Comparison of ENCODE assay signal across 25 cellular contexts in genomic region chr20:2143594-2143993, GRCh38. TPM values are rescaled to one million over a fixed set of nuclear protein-coding genes. Genes with fewer than 3 reads are reported as not detected.
DNase-seq lines count a peak whose midpoint lies in the region; ATAC-seq and TF ChIP-seq lines count a peak whose summit lies in the region.
"Had no signal": no experiment of that assay in that cellular context is flagged by ENCODE, and none has a peak within 500 bp of the region (broad histone marks: within the 10 kb centered on the region; RNA-seq: fewer than 3 reads in every experiment).

No MANE protein-coding gene starts in this region.

- DNase-seq in heart left ventricle (no peak), left ventricle myocardium superior (no peak), Caco-2 (no peak), nephron progenitor cell (no peak), stomach (no peak), NCI-H82 (lab: John Stamatoyannopoulos, UW) (no peak)
- DNase-seq: AML-193; C1 segment of cervical spinal cord; CD4-positive, alpha-beta memory T cell; DMS 273 treated with DMSO at 0.1 percent for 48 hours; DMS79; GF-D8; NCI-H1048; NCI-H1417; NCI-H1694; NCI-H2029 treated with DMSO at 0.1 percent for 48 hours; NCI-H446 treated with DMSO at 0.1 percent for 48 hours; NCI-H526; SHP77 treated with DMSO at 0.1 percent for 48 hours had no signal

- H3K9me3 ChIP-seq in heart left ventricle (no peaks in the 10 kb centered on the region), BLaER1 (no peaks in the 10 kb centered on the region), Caco-2 (no peaks in the 10 kb centered on the region), stomach (no peaks in the 10 kb centered on the region)
- H3K9me3 ChIP-seq: A549 had no signal

- no peak overlapping the region for H3K9ac ChIP-seq in BLaER1

- H3K4me1 ChIP-seq in heart left ventricle (peaks cover 2 to 76% (median 52%) of the 10 kb centered on the region in 12 donors), BLaER1 (no peaks in the 10 kb centered on the region), Caco-2 (no peaks in the 10 kb centered on the region), stomach (peaks cover 13 to 35% (median 20%) of the 10 kb centered on the region in 4 donors)
- H3K4me1 ChIP-seq: A549 had no signal

- H4K20me1 ChIP-seq in BLaER1 = peaks cover 95% of the 10 kb centered on the region

- H3K36me3 Mint-ChIP-seq in Caco-2 (ENCODE audit: insufficient read depth, unreplicated experiment) (peaks cover 35% of the 10 kb centered on the region), nephron progenitor cell (ENCODE audit: low read depth) (peaks cover 13% of the 10 kb centered on the region)

- 94 to 96% (median 95%) methylated on average over 10 of the region's 10 CpGs for WGBS in heart left ventricle, 4 donors
- WGBS in stomach, 5 donors = 91 to 95% (median 93%) methylated on average over 10 of the region's 10 CpGs

- BruUV-seq in Caco-2 (replicated peaks; lab: Mats Ljungman, UMichigan) = no TSS peak

- H3K4me3 ChIP-seq in heart left ventricle (no peak overlapping the region), BLaER1 (no peak overlapping the region), Caco-2 (ENCODE audit: low read depth, low read length) (no peak overlapping the region), stomach (no peak overlapping the region)
- H3K4me3 ChIP-seq: A549 had no signal

- TF ChIP-seq EP300 in stomach (IDR thresholded peaks at IDR 0.05) = no peak

- H3K4me3 Mint-ChIP-seq in Caco-2 (ENCODE audit: unreplicated experiment) (no peak overlapping the region), nephron progenitor cell (no peak overlapping the region)
- H3K4me3 Mint-ChIP-seq: CD4-positive, alpha-beta memory T cell had no signal

- peak overlapping the region; percentile 16 for H3K27ac Mint-ChIP-seq in Caco-2 (ENCODE audit: unreplicated experiment)
- H3K27ac Mint-ChIP-seq in nephron progenitor cell = peak overlapping the region; percentile 41

- H3K4me1 Mint-ChIP-seq in Caco-2 (ENCODE audit: low read depth, unreplicated experiment) (no peaks in the 10 kb centered on the region), nephron progenitor cell (peaks cover 32% of the 10 kb centered on the region)

- CTCF ChIA-PET in Caco-2 (lab: Charles Lee) = no interaction called here

- ATAC-seq in heart left ventricle = no peak
- no peak for ATAC-seq in left ventricle myocardium superior
- no peak for ATAC-seq in HG02588 (IDR thresholded peaks at IDR 0.05; ENCODE audit: unreplicated experiment)
- ATAC-seq: A549, HCT116 had no signal

- TF ChIP-seq POLR2A in heart left ventricle (IDR thresholded peaks at IDR 0.05) (no peak), stomach (IDR thresholded peaks at IDR 0.05) (no peak)

- H3K4me2 ChIP-seq in BLaER1 = no peak overlapping the region
- H3K4me2 ChIP-seq: A549 had no signal

- peak overlapping the region in 11 of 12 donors; percentile 77 to 89 (median 85) for H3K27ac ChIP-seq in heart left ventricle
- 0 out of 2 replicates have a peak overlapping the region, but pooled peaks have one; percentile 13 for H3K27ac ChIP-seq in BLaER1
- H3K27ac ChIP-seq in stomach = no peak overlapping the region
- H3K27ac ChIP-seq: A549, HL-60, RWPE1 had no signal

- H3K9me3 Mint-ChIP-seq in Caco-2 (ENCODE audit: unreplicated experiment) (no peaks in the 10 kb centered on the region), nephron progenitor cell (no peaks in the 10 kb centered on the region)
- H3K9me3 Mint-ChIP-seq: CD4-positive, alpha-beta memory T cell had no signal

- H3K27me3 Mint-ChIP-seq in Caco-2 (ENCODE audit: insufficient read depth, unreplicated experiment) = no peaks in the 10 kb centered on the region
- H3K27me3 Mint-ChIP-seq in nephron progenitor cell (ENCODE audit: low read depth, poor library complexity) = peaks cover 3% of the 10 kb centered on the region
- H3K27me3 Mint-ChIP-seq: CD4-positive, alpha-beta memory T cell had no signal

- TF ChIP-seq CTCF in heart left ventricle (IDR thresholded peaks at IDR 0.05) (no peak), Caco-2 (IDR thresholded peaks at IDR 0.05; ENCODE audit: insufficient read depth in 1 of 2, low read depth in 1 of 2, low read length in 1 of 2, severe bottlenecking in 1 of 2, unreplicated experiment in 1 of 2) (no peak), nephron progenitor cell (IDR thresholded peaks at IDR 0.05) (no peak), stomach (IDR thresholded peaks at IDR 0.05) (no peak)

- intact Hi-C loops in heart left ventricle (cut with DNase I) (loop anchor here in 5 of 10 donors (2.0 to 5.0 kb wide), 3 partner anchors 36 to 41 kb away; no protein-coding TSS in a partner anchor), left ventricle myocardium superior (cut with micrococcal nuclease) (no loop called here), Caco-2 (cut with micrococcal nuclease; ENCODE audit: unreplicated experiment) (no loop called here), stomach (cut with DNase I; ENCODE audit: low total_unique reads) (no loop called here)

- H3K36me3 ChIP-seq in heart left ventricle = peaks cover 0 to 47% (median 19%) of the 10 kb centered on the region in 9 donors
- peaks cover 96% of the 10 kb centered on the region for H3K36me3 ChIP-seq in BLaER1
- H3K36me3 ChIP-seq in Caco-2 (ENCODE audit: control insufficient read depth, insufficient read depth, low read length) = peaks cover 6% of the 10 kb centered on the region
- peaks cover 8 to 52% (median 49%) of the 10 kb centered on the region in 4 donors for H3K36me3 ChIP-seq in stomach

- H3K27me3 ChIP-seq in heart left ventricle = no peaks in the 10 kb centered on the region
- H3K27me3 ChIP-seq in BLaER1 = no peaks in the 10 kb centered on the region
- H3K27me3 ChIP-seq in Caco-2 (replicated peaks; ENCODE audit: control insufficient read depth, insufficient read depth, low read length) = no peaks in the 10 kb centered on the region
- H3K27me3 ChIP-seq in stomach = no peaks in the 10 kb centered on the region

- POLR2A ChIA-PET in Caco-2 (lab: Charles Lee) = interaction anchor here (0.5 kb wide), 1 partner anchor 235 kb away, joined by 3 read pairs; no protein-coding TSS in a partner anchor

RNA-seq across cellular contexts. Expression of gene STK35, which starts 42.0 kb away (rescaled TPM):
- 10 to 100 TPM; 10.8 to 23.0 (median 15.0) TPM for total RNA-seq in heart left ventricle
- polyA plus RNA-seq in heart left ventricle = 10 to 100 TPM in 1 of 2 donors, 1 to 10 TPM in 1; 6.0 to 14.3 TPM
- total RNA-seq in left ventricle myocardium superior = 15.9 TPM
- 40.1 and 40.2 TPM in 2 replicates for total RNA-seq in Caco-2 (2022)
- 10 to 100 TPM in 3 of 5 donors, 1 to 10 TPM in 2; 8.8 to 26.1 (median 20.2) TPM for total RNA-seq in stomach
- polyA plus RNA-seq in stomach = 1 to 10 TPM; 4.2 to 6.4 (median 5.5) TPM

Comparison
In these comparisons a context has a peak if more than half of its experiments do, and no peak if none do; other contexts are left out.
1. H3K27ac ChIP-seq: peak in heart left ventricle (11 of 12) and BLaER1 (single experiment); none in stomach (0 of 5).